8 cellular contexts compared by ENCODE assay signal in the genomic region with DNA sequence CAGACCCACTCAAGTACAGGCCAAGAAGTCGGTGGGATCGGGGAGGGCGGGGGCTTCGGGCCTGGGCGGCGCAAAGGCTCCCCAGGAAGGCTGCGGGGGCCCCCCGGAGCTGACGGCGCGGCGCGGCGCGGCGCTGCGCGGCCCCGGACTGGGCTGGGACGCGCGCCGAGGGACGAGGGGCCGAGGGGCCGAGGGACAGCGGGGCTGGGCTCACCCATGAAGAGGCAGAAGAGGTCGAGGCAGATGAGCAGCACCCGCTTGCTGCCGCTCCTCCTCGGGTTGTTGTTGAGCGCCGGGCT. TPM values are rescaled to one million over a fixed set of nuclear protein-coding genes. Genes with fewer than 3 reads are reported as not detected.
A peak's percentile ranks its signal among the peaks of the same experiment; 100 is the strongest.
DNase-seq lines count a peak whose midpoint lies in the region; ATAC-seq and TF ChIP-seq lines count a peak whose summit lies in the region.

No MANE protein-coding gene starts in this region.

- H3K27ac ChIP-seq in endodermal cell (ENCODE audit: low read depth, low read length), result peak overlapping the region; percentile 78

- H3K27me3 Mint-ChIP-seq in endodermal cell (ENCODE audit: insufficient read depth) (no peaks in the 10 kb centered on the region), naive B cell (peaks cover 0 to 8% (median 4%) of the 10 kb centered on the region in 3 donors)
- H3K27me3 Mint-ChIP-seq in effector memory CD8-positive, alpha-beta T cell, result peaks cover 28 to 47% of the 10 kb centered on the region in 2 donors

- peak; percentile 63 for DNase-seq in GM03348 (ENCODE audit: low spot score)
- peak; percentile 41 for DNase-seq in M059J (ENCODE audit: low read depth)
- DNase-seq in endodermal cell, result peak; percentile 81
- DNase-seq in naive B cell, result no peak
- DNase-seq in effector memory CD8-positive, alpha-beta T cell, result no peak

- H3K4me1 Mint-ChIP-seq in endodermal cell (peaks cover 40% of the 10 kb centered on the region), naive B cell (peaks cover 26 to 44% (median 36%) of the 10 kb centered on the region in 3 donors)
- H3K4me1 Mint-ChIP-seq in effector memory CD8-positive, alpha-beta T cell (ENCODE audit: low read depth in 2 of 2), result no peaks in the 10 kb centered on the region

- H3K27ac Mint-ChIP-seq in endodermal cell (peak overlapping the region; percentile 95), naive B cell (peak overlapping the region in 3 of 6 donors; percentile 80 to 88 (median 85))
- no peak overlapping the region for H3K27ac Mint-ChIP-seq in effector memory CD8-positive, alpha-beta T cell

- peak overlapping the region; percentile 66 for H3K9ac ChIP-seq in endodermal cell (ENCODE audit: extremely low read depth, low read length, poor library complexity, severe bottlenecking)

- no peaks in the 10 kb centered on the region for H3K27me3 ChIP-seq in endodermal cell (ENCODE audit: control insufficient read depth, insufficient read depth, low read length, poor library complexity, severe bottlenecking)

- no peaks in the 10 kb centered on the region for H3K9me3 ChIP-seq in endodermal cell (ENCODE audit: control insufficient read depth, low read length)

- WGBS in endodermal cell (ENCODE audit: insufficient coverage in 1 of 2, insufficient read length in 1 of 2), 2 experiments, result 0% methylated on average over 2 to 33 of the region's 33 CpGs

- ATAC-seq in naive B cell (ENCODE audit: low read depth in 2 of 2) (peak; percentile 24 to 26), GM21515 (IDR thresholded peaks at IDR 0.05; ENCODE audit: unreplicated experiment) (no peak), GM18873 (IDR thresholded peaks at IDR 0.05; ENCODE audit: low FRiP score, unreplicated experiment) (no peak), HG03342 (IDR thresholded peaks at IDR 0.05; ENCODE audit: unreplicated experiment) (no peak)
- no peak for ATAC-seq in effector memory CD8-positive, alpha-beta T cell (replicated peaks)

- H3K9me3 Mint-ChIP-seq in endodermal cell, result no peaks in the 10 kb centered on the region
- no peaks in the 10 kb centered on the region for H3K9me3 Mint-ChIP-seq in naive B cell
- no peaks in the 10 kb centered on the region for H3K9me3 Mint-ChIP-seq in effector memory CD8-positive, alpha-beta T cell

- H3K4me1 ChIP-seq in endodermal cell (ENCODE audit: control insufficient read depth, insufficient read depth, low read length), result peaks cover 2% of the 10 kb centered on the region

- H3K4me3 Mint-ChIP-seq in endodermal cell, result peak overlapping the region; percentile 97
- peak overlapping the region; percentile 93 to 98 (median 96) for H3K4me3 Mint-ChIP-seq in naive B cell
- H3K4me3 Mint-ChIP-seq in effector memory CD8-positive, alpha-beta T cell, result peak overlapping the region in 1 of 2 donors; percentile 60

- no peaks in the 10 kb centered on the region for H3K36me3 ChIP-seq in endodermal cell (ENCODE audit: control insufficient read depth, insufficient read depth, low read length)

- H3K4me3 ChIP-seq in endodermal cell (ENCODE audit: low read length), result peak overlapping the region; percentile 88

- TF ChIP-seq CTCF in endodermal cell (conservative IDR thresholded peaks at IDR 0.05), result no peak

- H3K36me3 Mint-ChIP-seq in endodermal cell (ENCODE audit: low read depth) (peaks cover 9% of the 10 kb centered on the region), naive B cell (no peaks in the 10 kb centered on the region)
- no peaks in the 10 kb centered on the region for H3K36me3 Mint-ChIP-seq in effector memory CD8-positive, alpha-beta T cell (ENCODE audit: insufficient read depth)

RNA-seq across cellular contexts. Expression of a gene that starts 0.8 kb away (rescaled TPM):
- 16.2 and 17.2 TPM in 2 replicates for total RNA-seq in M059J (2014; rRNA removed; shearing (Covaris generic))
- 10 to 100 TPM; 39.2 to 55.2 TPM for total RNA-seq in endodermal cell
- 45.8 TPM for polyA plus RNA-seq in endodermal cell (2013, experiment 1 of 2)
- 38.6 TPM for polyA plus RNA-seq in endodermal cell (2013, experiment 2 of 2)
- 1 to 10 TPM in 5 of 6 donors, under 1 TPM in 1; 1.00 to 2.6 (median 1.5) TPM for polyA plus RNA-seq in naive B cell (ENCODE audit: low read depth in 6 of 6)

Comparison
In these comparisons a context has a peak if more than half of its experiments do, and no peak if none do; other contexts are left out.
1. DNase-seq: peak in GM03348 (single experiment), M059J (single experiment) and endodermal cell (single experiment); none in naive B cell (single experiment) and effector memory CD8-positive, alpha-beta T cell (0 of 3).
2. ATAC-seq: peak in naive B cell (2 of 2); none in GM21515 (single experiment), GM18873 (single experiment), HG03342 (single experiment) and effector memory CD8-positive, alpha-beta T cell (single experiment).